In the genomic region with DNA sequence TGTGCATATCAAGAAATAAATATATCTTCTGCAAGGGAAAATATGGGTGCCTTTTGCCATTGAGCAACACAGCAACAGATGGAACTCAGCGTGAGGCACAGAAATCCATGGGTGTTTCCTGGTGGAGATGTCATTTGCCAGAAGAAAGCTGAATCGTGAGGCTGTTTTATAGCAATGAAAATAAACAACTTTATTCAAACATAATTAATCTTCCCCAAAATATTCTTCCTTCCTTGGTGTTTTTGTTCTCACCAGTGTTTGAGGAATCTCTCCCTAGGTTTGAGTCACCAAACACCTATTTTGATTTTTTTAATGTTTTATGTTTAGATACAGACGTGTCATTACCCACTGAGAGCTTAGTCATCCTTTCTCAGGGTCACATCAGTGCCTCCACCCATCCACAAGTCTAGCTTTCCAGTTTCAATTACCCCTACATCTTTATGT, we compare ENCODE assay signal across 15 cellular contexts.
A peak's percentile ranks its signal among the peaks of the same experiment; 100 is the strongest.
DNase-seq lines count a peak whose midpoint lies in the region; ATAC-seq and TF ChIP-seq lines count a peak whose summit lies in the region.
"Had no signal": no experiment of that assay in that cellular context is flagged by ENCODE, and none has a peak within 500 bp of the region (broad histone marks: within the 10 kb centered on the region; RNA-seq: fewer than 3 reads in every experiment).

No MANE protein-coding gene starts in this region.

- H3K4me2 ChIP-seq in SK-N-SH = no peak overlapping the region
- H3K4me2 ChIP-seq in PC-9 = peak overlapping the region; percentile 56
- H3K4me2 ChIP-seq: BLaER1 had no signal

- no peak overlapping the region for H3K9ac ChIP-seq in SK-N-SH
- H3K9ac ChIP-seq: BLaER1 had no signal

- intact Hi-C loops in PC-9 (cut with micrococcal nuclease; ENCODE audit: unreplicated experiment) = loop anchor here (5.0 kb wide), 1 partner anchor 85 kb away; no protein-coding TSS in a partner anchor

- H2AFZ ChIP-seq in SK-N-SH (ENCODE audit: low read depth) = no peak overlapping the region
- H2AFZ ChIP-seq in PC-9 = no peak overlapping the region

- H4K20me1 ChIP-seq in SK-N-SH (ENCODE audit: insufficient read depth) (no peaks in the 10 kb centered on the region), PC-9 (ENCODE audit: insufficient read depth) (no peaks in the 10 kb centered on the region)
- H4K20me1 ChIP-seq: BLaER1 had no signal

- H3K36me3 ChIP-seq in SK-N-SH (replicated peaks in 1 of 2; ENCODE audit: control insufficient read depth in 1 of 2, insufficient read depth in 2 of 2, low read length in 1 of 2) (no peaks in the 10 kb centered on the region), PC-9 (ENCODE audit: low read depth) (no peaks in the 10 kb centered on the region), suprapubic skin (no peaks in the 10 kb centered on the region)
- H3K36me3 ChIP-seq: BLaER1 had no signal

- DNase-seq in SK-N-SH (no peak), PC-9 (peak; percentile 6 to 63), fibroblast of pulmonary artery (ENCODE audit: low read depth) (peak; percentile 72), suprapubic skin (ENCODE audit: low spot score in 2 of 2) (no peak)
- no peak for DNase-seq in activated T-cell treated with anti-CD3 and anti-CD28 coated beads, Interleukin-2, amount 50 U/mL, for 1 hour
- DNase-seq: activated CD4-positive, alpha-beta T cell treated with anti-CD3 and anti-CD28 coated beads, Interleukin-2, amount 10 ng/mL, durations not matched to agents 24 days and 14 days; activated naive CD4-positive, alpha-beta T cell treated with anti-CD3 and anti-CD28 coated beads for 36 hours; effector memory CD4-positive, alpha-beta T cell; NCI-H1436 treated with DMSO at 0.1 percent for 48 hours; testis had no signal

- 53% methylated on average over 3 of the region's 3 CpGs for WGBS in SK-N-SH (ENCODE audit: low lambda C conversion rate)
- 56% methylated on average over 3 of the region's 3 CpGs for WGBS in suprapubic skin

- H3K4me3 ChIP-seq in SK-N-SH (ENCODE audit: low read depth in 2 of 2, low read length in 1 of 2) (no peak overlapping the region), PC-9 (no peak overlapping the region), fibroblast of pulmonary artery (replicated peaks; ENCODE audit: low read depth, low read length) (no peak overlapping the region), suprapubic skin (no peak overlapping the region)
- H3K4me3 ChIP-seq: BLaER1, GM12878, testis had no signal

- no peak for TF ChIP-seq POLR2A in suprapubic skin (IDR thresholded peaks at IDR 0.05)

- no TSS peak for BruUV-seq in PC-9 (replicated peaks; lab: Mats Ljungman, UMichigan)

- H3K4me1 ChIP-seq in SK-N-SH (ENCODE audit: control insufficient read depth in 1 of 2, insufficient read depth in 2 of 2, low read depth in 1 of 2, low read length in 1 of 2) = peaks cover 0 to 4% of the 10 kb centered on the region in 2 experiments; a peak in 3 of 4 replicates
- H3K4me1 ChIP-seq in PC-9 (replicated peaks; ENCODE audit: insufficient read depth) = peaks cover 17% of the 10 kb centered on the region
- H3K4me1 ChIP-seq in suprapubic skin = peaks cover 3% of the 10 kb centered on the region
- H3K4me1 ChIP-seq: BLaER1, testis had no signal

- POLR2A ChIA-PET in SK-N-SH (lab: Yijun Ruan, JAX) = no interaction called here
- POLR2A ChIA-PET in PC-9 (lab: Charles Lee; ENCODE audit: unreplicated experiment) = interaction anchor here (0.5 kb wide), 1 partner anchor 131 kb away, joined by 4 read pairs; no protein-coding TSS in a partner anchor

- no peaks in the 10 kb centered on the region for H3K79me2 ChIP-seq in SK-N-SH (ENCODE audit: insufficient read depth)
- H3K79me2 ChIP-seq in PC-9 (ENCODE audit: low read depth) = no peaks in the 10 kb centered on the region

- ATAC-seq in SK-N-SH treated with all-trans-retinoic acid at 6 μM for 48 hours (no peak), HG03457 (IDR thresholded peaks at IDR 0.05; ENCODE audit: unreplicated experiment) (no peak), HG03565 (IDR thresholded peaks at IDR 0.05; ENCODE audit: unreplicated experiment) (no peak)
- ATAC-seq: GM12878 had no signal

- TF ChIP-seq CTCF in SK-N-SH (IDR thresholded peaks at IDR 0.05) (no peak), PC-9 (conservative IDR thresholded peaks at IDR 0.05) (no peak), fibroblast of pulmonary artery (IDR thresholded peaks at IDR 0.05; ENCODE audit: low read length, missing control alignments) (no peak), suprapubic skin (IDR thresholded peaks at IDR 0.05) (no peak)

- TF ChIP-seq EP300 in SK-N-SH (IDR thresholded peaks at IDR 0.05; ENCODE audit: borderline replicate concordance in 1 of 2, low read depth in 1 of 2, low read length in 1 of 2) (no peak), suprapubic skin (IDR thresholded peaks at IDR 0.05) (no peak)

- H3K9me2 ChIP-seq in SK-N-SH (no peaks in the 10 kb centered on the region), PC-9 (ENCODE audit: insufficient read depth) (no peaks in the 10 kb centered on the region)

- H3F3A ChIP-seq in SK-N-SH (replicated peaks; ENCODE audit: insufficient read depth) = no peaks in the 10 kb centered on the region
- H3F3A ChIP-seq in PC-9 (ENCODE audit: insufficient read depth, low read depth) = peaks cover 8% of the 10 kb centered on the region; the same call in 1 of the 2 replicates

- CTCF ChIA-PET in SK-N-SH (lab: Yijun Ruan, JAX) = no interaction called here
- CTCF ChIA-PET in PC-9 (lab: Charles Lee) = interaction anchor here (0.6 kb wide), 1 partner anchor 210 kb away, joined by 4 read pairs; no protein-coding TSS in a partner anchor

- no peaks in the 10 kb centered on the region for H3K27me3 ChIP-seq in SK-N-SH (ENCODE audit: insufficient read depth)
- no peaks in the 10 kb centered on the region for H3K27me3 ChIP-seq in PC-9 (ENCODE audit: insufficient read depth, low read depth)
- H3K27me3 ChIP-seq in suprapubic skin = no peaks in the 10 kb centered on the region
- H3K27me3 ChIP-seq: BLaER1, testis had no signal

- no peaks in the 10 kb centered on the region for H3K9me3 ChIP-seq in SK-N-SH
- peaks cover 4% of the 10 kb centered on the region; the same call in 1 of the 2 replicates for H3K9me3 ChIP-seq in PC-9 (ENCODE audit: insufficient read depth, low read depth)
- H3K9me3 ChIP-seq in suprapubic skin = no peaks in the 10 kb centered on the region
- H3K9me3 ChIP-seq: BLaER1, testis had no signal

- H3K27ac ChIP-seq in SK-N-SH (ENCODE audit: low read depth in 2 of 2, low read length in 1 of 2) (no peak overlapping the region), PC-9 (peak overlapping the region; percentile 82), suprapubic skin (peak overlapping the region; percentile 9)
- H3K27ac ChIP-seq: BLaER1, testis had no signal

- TF ChIP-seq RAD21 in SK-N-SH (IDR thresholded peaks at IDR 0.05; ENCODE audit: low read length) = no peak

TF ChIP-seq in SK-N-SH, 30 proteins besides CTCF, POLR2A, EP300 and RAD21:
- TF ChIP-seq FOXM1 (IDR thresholded peaks at IDR 0.05; ENCODE audit: low read depth) (no peak), FOSL2 (IDR thresholded peaks at IDR 0.05; ENCODE audit: borderline replicate concordance, low read depth) (peak; percentile 17; the same call in 1 of the 2 replicates)

TF ChIP-seq in SK-N-SH treated with all-trans-retinoic acid at 6 μM for 48 hours, 23 proteins besides CTCF, POLR2A, EP300 and RAD21:
- TF ChIP-seq TOX (CRISPR knock-in tag; IDR thresholded peaks at IDR 0.05; ENCODE audit: borderline replicate concordance) (no peak), ZC3H10 (CRISPR knock-in tag; IDR thresholded peaks at IDR 0.05) (no peak)
- TF ChIP-seq, protein P1, sequence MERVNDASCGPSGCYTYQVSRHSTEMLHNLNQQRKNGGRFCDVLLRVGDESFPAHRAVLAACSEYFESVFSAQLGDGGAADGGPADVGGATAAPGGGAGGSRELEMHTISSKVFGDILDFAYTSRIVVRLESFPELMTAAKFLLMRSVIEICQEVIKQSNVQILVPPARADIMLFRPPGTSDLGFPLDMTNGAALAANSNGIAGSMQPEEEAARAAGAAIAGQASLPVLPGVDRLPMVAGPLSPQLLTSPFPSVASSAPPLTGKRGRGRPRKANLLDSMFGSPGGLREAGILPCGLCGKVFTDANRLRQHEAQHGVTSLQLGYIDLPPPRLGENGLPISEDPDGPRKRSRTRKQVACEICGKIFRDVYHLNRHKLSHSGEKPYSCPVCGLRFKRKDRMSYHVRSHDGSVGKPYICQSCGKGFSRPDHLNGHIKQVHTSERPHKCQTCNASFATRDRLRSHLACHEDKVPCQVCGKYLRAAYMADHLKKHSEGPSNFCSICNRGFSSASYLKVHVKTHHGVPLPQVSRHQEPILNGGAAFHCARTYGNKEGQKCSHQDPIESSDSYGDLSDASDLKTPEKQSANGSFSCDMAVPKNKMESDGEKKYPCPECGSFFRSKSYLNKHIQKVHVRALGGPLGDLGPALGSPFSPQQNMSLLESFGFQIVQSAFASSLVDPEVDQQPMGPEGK (CRISPR knock-in tag; IDR thresholded peaks at IDR 0.05; ENCODE audit: borderline replicate concordance) = no peak

Comparison
In these comparisons a context has a peak if more than half of its experiments do, and no peak if none do; other contexts are left out.
1. DNase-seq: peak in PC-9 (2 of 2) and fibroblast of pulmonary artery (single experiment); none in SK-N-SH (single experiment), suprapubic skin (0 of 2) and activated T-cell treated with anti-CD3 and anti-CD28 coated beads, Interleukin-2, amount 50 U/mL, for 1 hour (single experiment).
2. H3K27ac ChIP-seq: peak in PC-9 (single experiment) and suprapubic skin (single experiment); none in SK-N-SH (0 of 2).